Comparison of ENCODE assay signal across 1 cellular context in the genomic region with DNA sequence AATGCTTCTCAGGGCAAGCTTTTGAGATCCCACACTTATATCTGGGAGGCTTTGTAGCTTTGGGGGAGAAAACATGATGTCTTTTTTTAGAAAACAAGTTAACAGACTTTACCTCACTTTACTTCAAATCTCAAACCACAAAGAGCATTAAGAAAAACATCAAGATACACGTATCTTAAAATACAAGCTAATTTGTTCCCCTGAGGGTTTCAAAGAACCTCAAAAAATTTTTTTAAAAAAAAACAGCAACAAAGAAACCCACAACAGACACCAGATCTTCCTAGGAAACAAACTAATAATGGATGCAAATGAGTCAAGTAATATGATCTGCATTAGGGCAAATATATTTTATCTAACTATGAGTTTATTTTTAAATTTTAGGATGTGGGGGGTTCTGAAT.
A peak's percentile ranks its signal among the peaks of the same experiment; 100 is the strongest.
TF ChIP-seq lines count a peak whose summit lies in the region.

No MANE protein-coding gene starts in this region.

TF ChIP-seq in GM12878, 131 proteins besides CTCF, POLR2A, EP300 and RAD21:
- TF ChIP-seq, protein P1, sequence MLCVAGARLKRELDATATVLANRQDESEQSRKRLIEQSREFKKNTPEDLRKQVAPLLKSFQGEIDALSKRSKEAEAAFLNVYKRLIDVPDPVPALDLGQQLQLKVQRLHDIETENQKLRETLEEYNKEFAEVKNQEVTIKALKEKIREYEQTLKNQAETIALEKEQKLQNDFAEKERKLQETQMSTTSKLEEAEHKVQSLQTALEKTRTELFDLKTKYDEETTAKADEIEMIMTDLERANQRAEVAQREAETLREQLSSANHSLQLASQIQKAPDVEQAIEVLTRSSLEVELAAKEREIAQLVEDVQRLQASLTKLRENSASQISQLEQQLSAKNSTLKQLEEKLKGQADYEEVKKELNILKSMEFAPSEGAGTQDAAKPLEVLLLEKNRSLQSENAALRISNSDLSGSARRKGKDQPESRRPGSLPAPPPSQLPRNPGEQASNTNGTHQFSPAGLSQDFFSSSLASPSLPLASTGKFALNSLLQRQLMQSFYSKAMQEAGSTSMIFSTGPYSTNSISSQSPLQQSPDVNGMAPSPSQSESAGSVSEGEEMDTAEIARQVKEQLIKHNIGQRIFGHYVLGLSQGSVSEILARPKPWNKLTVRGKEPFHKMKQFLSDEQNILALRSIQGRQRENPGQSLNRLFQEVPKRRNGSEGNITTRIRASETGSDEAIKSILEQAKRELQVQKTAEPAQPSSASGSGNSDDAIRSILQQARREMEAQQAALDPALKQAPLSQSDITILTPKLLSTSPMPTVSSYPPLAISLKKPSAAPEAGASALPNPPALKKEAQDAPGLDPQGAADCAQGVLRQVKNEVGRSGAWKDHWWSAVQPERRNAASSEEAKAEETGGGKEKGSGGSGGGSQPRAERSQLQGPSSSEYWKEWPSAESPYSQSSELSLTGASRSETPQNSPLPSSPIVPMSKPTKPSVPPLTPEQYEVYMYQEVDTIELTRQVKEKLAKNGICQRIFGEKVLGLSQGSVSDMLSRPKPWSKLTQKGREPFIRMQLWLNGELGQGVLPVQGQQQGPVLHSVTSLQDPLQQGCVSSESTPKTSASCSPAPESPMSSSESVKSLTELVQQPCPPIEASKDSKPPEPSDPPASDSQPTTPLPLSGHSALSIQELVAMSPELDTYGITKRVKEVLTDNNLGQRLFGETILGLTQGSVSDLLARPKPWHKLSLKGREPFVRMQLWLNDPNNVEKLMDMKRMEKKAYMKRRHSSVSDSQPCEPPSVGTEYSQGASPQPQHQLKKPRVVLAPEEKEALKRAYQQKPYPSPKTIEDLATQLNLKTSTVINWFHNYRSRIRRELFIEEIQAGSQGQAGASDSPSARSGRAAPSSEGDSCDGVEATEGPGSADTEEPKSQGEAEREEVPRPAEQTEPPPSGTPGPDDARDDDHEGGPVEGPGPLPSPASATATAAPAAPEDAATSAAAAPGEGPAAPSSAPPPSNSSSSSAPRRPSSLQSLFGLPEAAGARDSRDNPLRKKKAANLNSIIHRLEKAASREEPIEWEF (IDR thresholded peaks at IDR 0.05; ENCODE audit: insufficient replicate concordance, low read depth, low read length) = peak; percentile 44
- TF ChIP-seq MEF2B (IDR thresholded peaks at IDR 0.05; ENCODE audit: partially characterized antibody, poor library complexity, severe bottlenecking) (peak; percentile 84), MTA2 (IDR thresholded peaks at IDR 0.05; ENCODE audit: low read depth) (peak; percentile 80), RBBP5 (conservative IDR thresholded peaks at IDR 0.05) (no peak), ZNF384 (IDR thresholded peaks at IDR 0.05; ENCODE audit: borderline replicate concordance, low read depth, low read length) (peak; percentile 73; the same call in 1 of the 2 replicates), ATF7 (IDR thresholded peaks at IDR 0.05; ENCODE audit: low read depth) (0 out of 2 replicates have a peak, but pooled peaks have one; percentile 27), JUND (IDR thresholded peaks at IDR 0.05; ENCODE audit: low read depth, low read length) (no peak), RUNX3 (IDR thresholded peaks at IDR 0.05; ENCODE audit: low read length) (peak; percentile 48; the same call in 1 of the 2 replicates), MEF2A (IDR thresholded peaks at IDR 0.05; ENCODE audit: insufficient read depth, low read depth, low read length) (peak; percentile 21; the same call in 1 of the 2 replicates)
